Comparison of ENCODE assay signal across 3 cellular contexts in the genomic region with DNA sequence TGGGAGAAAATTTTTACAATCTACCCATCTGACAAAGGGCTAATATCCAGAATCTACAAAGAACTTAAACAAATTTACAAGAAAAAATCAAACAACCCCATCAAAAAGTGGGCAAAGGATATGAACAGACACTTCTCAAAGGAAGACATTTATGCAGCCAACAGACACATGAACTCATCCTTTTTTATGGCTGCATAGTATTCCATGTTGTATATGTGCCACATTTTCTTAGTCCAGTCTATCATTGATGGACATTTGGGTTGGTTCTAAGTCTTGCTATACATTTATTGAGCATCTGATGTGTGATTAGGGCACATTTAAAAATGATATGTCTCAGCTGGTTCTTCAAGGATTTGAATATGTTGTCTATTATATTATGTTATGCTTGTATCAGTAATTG.
DNase-seq lines count a peak whose midpoint lies in the region; ATAC-seq, FAIRE-seq and TF ChIP-seq lines count a peak whose summit lies in the region.
"Not testable (repeated sequence)": the region's sequence is repeated elsewhere in the genome, so short reads cannot be mapped to it uniquely, and the experiment has no call there.

No MANE protein-coding gene starts in this region.

- POLR2A ChIA-PET in HEK293 (lab: Yijun Ruan, JAX); K562 (lab: Yijun Ruan, JAX): not testable (repeated sequence)

- not testable (repeated sequence) for H3K9me1 ChIP-seq in K562 (ENCODE audit: control insufficient read depth, insufficient read depth, low read length)

- not testable (repeated sequence) for TF ChIP-seq RAD21 in K562 (CRISPR knock-in tag; conservative IDR thresholded peaks at IDR 0.05 in 1 of 2, IDR thresholded peaks at IDR 0.05 in 1 of 2)

- H3K36me3 ChIP-seq in HEK293 (ENCODE audit: control insufficient read depth in 2 of 2, insufficient read depth in 1 of 2, low read length in 2 of 2); K562 (ENCODE audit: control insufficient read depth, insufficient read depth, low read length): not testable (repeated sequence)

- not testable (repeated sequence) for H2AFZ ChIP-seq in K562 (ENCODE audit: low read depth, low read length)

- TF ChIP-seq EP300 in K562 (IDR thresholded peaks at IDR 0.05; ENCODE audit: low read length), result not testable (repeated sequence)

- H3K27me3 ChIP-seq in K562 (ENCODE audit: control insufficient read depth in 2 of 2, insufficient read depth in 2 of 2, low read length in 2 of 2), result not testable (repeated sequence)

- not testable (repeated sequence) for DNase-seq in K562 (ENCODE audit: extremely low read depth in 1 of 4, low spot score in 3 of 4)

- BruUV-seq in K562 (replicated peaks; lab: Mats Ljungman, UMichigan), result not testable (repeated sequence)

- in situ Hi-C loops in K562 (cut with MboI), result not testable (repeated sequence)

- not testable (repeated sequence) for ATAC-seq in SK-N-SH treated with all-trans-retinoic acid at 6 μM for 48 hours, K562

- H3K79me2 ChIP-seq in K562 (ENCODE audit: control insufficient read depth, insufficient read depth, low read length), result not testable (repeated sequence)

- H3K9ac ChIP-seq in K562 (ENCODE audit: insufficient read depth in 1 of 2, low read depth in 2 of 2, low read length in 2 of 2), result not testable (repeated sequence)

- not testable (repeated sequence) for TF ChIP-seq POLR2A in K562 (conservative IDR thresholded peaks at IDR 0.05)

- not testable (repeated sequence) for TF ChIP-seq CTCF in HEK293 (tag by site-specific recombination; IDR thresholded peaks at IDR 0.05); K562 (IDR thresholded peaks at IDR 0.05 in 2 of 3, conservative IDR thresholded peaks at IDR 0.05 in 1 of 3; ENCODE audit: insufficient read depth in 2 of 3, low read depth in 1 of 3, low read length in 3 of 3)

- CTCF ChIA-PET in HEK293 (lab: Yijun Ruan, JAX), result interaction anchor here (0.6 kb wide), 1 partner anchor 38 kb away, joined by 3 read pairs; no protein-coding TSS in a partner anchor
- CTCF ChIA-PET in K562 (lab: Yijun Ruan, JAX; ENCODE audit: low intra/inter-chr PET ratio), result not testable (repeated sequence)

- H3K4me2 ChIP-seq in K562 (ENCODE audit: insufficient read depth, low read length), result not testable (repeated sequence)

- H3K27ac ChIP-seq in HEK293 (ENCODE audit: extremely low read depth, low read depth, low read length); K562 (ENCODE audit: extremely low read depth, low read depth, low read length): not testable (repeated sequence)

- intact Hi-C loops in K562 (cut with micrococcal nuclease), result not testable (repeated sequence)

- not testable (repeated sequence) for H3K9me3 ChIP-seq in HEK293 (ENCODE audit: control insufficient read depth, insufficient read depth, low read depth, low read length); K562 (replicated peaks; ENCODE audit: control insufficient read depth, insufficient read depth, low read depth, low read length)

- not testable (repeated sequence) for H3K4me1 ChIP-seq in HEK293 (ENCODE audit: control insufficient read depth, insufficient read depth, low read length); K562 (replicated peaks in 1 of 2; ENCODE audit: control insufficient read depth in 2 of 2, insufficient read depth in 2 of 2, low read length in 2 of 2)

- H4K20me1 ChIP-seq in K562 (replicated peaks; ENCODE audit: control insufficient read depth, insufficient read depth, low read length), result not testable (repeated sequence)

- not testable (repeated sequence) for FAIRE-seq in K562 (lab: Jason Lieb, UNC)

- H3K4me3 ChIP-seq in HEK293 (ENCODE audit: low read depth, low read length); K562: not testable (repeated sequence)

TF ChIP-seq in HEK293, 187 proteins besides CTCF, POLR2A, EP300 and RAD21:
- peak; percentile 86 for TF ChIP-seq ZNF146 (tag by site-specific recombination; IDR thresholded peaks at IDR 0.05)
TF ChIP-seq in HEK293: peak in this region for 1; not testable (repeated sequence) for 186.

TF ChIP-seq in SK-N-SH treated with all-trans-retinoic acid at 6 μM for 48 hours, 23 proteins besides CTCF, POLR2A, EP300 and RAD21:
- TF ChIP-seq ZNF8 (CRISPR knock-in tag; IDR thresholded peaks at IDR 0.05), result peak; percentile 58; the same call in 1 of the 2 replicates

TF ChIP-seq in K562, 482 proteins besides CTCF, POLR2A, EP300 and RAD21:
- TF ChIP-seq ZNF146 (CRISPR knock-in tag; IDR thresholded peaks at IDR 0.05; ENCODE audit: unreplicated experiment) (peak; percentile 78), BCOR (IDR thresholded peaks at IDR 0.05) (0 out of 2 replicates have a peak, but pooled peaks have one; percentile 35), RBM25 (IDR thresholded peaks at IDR 0.05; ENCODE audit: low read depth, low read length, severe bottlenecking) (peak; percentile 44)
TF ChIP-seq in K562: peak in this region for 3; not testable (repeated sequence) for 479.
